39 cellular contexts compared by ENCODE assay signal in genomic region chr12:70151993-70152392, GRCh38.
"Had no signal": no experiment of that assay in that cellular context is flagged by ENCODE, and none has a peak within 500 bp of the region (broad histone marks: within the 10 kb centered on the region; RNA-seq: fewer than 3 reads in every experiment).

No MANE protein-coding gene starts in this region.

- H3K4me3 Mint-ChIP-seq: activated naive CD4-positive, alpha-beta T cell treated with anti-CD3 and anti-CD28 coated beads for 36 hours; activated naive CD4-positive, alpha-beta T cell treated with anti-CD3 and anti-CD28 coated beads, Interleukin-2, amount 10 ng/mL, durations not matched to agents 7 days and 5 days; activated naive CD4-positive, alpha-beta T cell treated with anti-CD3 and anti-CD28 coated beads, Interleukin-2, amount 50 U/mL, for 24 hours; activated naive CD8-positive, alpha-beta T cell; activated naive CD8-positive, alpha-beta T cell treated with anti-CD3 and anti-CD28 coated beads for 36 hours; activated naive CD8-positive, alpha-beta T cell treated with anti-CD3 and anti-CD28 coated beads, Interleukin-2, amount 10 ng/mL, durations not matched to agents 7 days and 5 days; activated naive CD8-positive, alpha-beta T cell treated with anti-CD3 and anti-CD28 coated beads, Interleukin-2, amount 50 U/mL, for 24 hours; activated T-cell treated with anti-CD3 and anti-CD28 coated beads, Interleukin-2, amount 50 U/mL, for 24 hours; activated T-cell treated with anti-CD3 and anti-CD28 coated beads, Interleukin-2, amount 50 U/mL, for 4 hours; activated T-cell treated with anti-CD3 and anti-CD28 coated beads, Interleukin-2, amount 50 U/mL, for 72 hours; activated T-helper 1 cell treated with anti-CD3 and anti-CD28 coated beads, Interleukin-12 subunit alpha, Interleukin-12 subunit beta, Interleukin-2, Interleukin-4 antibody, amounts not matched to agents 30 ng/mL and 10 ng/mL and 1 ng/mL, durations not matched to agents 14 hours and 24 hours and 36 hours; activated T-helper 17 cell treated with anti-CD3 and anti-CD28 coated beads, Interleukin-2, amount 50 U/mL, for 72 hours; brain; central memory CD8-positive, alpha-beta T cell had no signal

- FAIRE-seq: astrocyte had no signal

- DNase-seq: activated effector memory CD4-positive, alpha-beta T cell treated with anti-CD3 and anti-CD28 coated beads, Interleukin-2, amount 50 U/mL, for 16 hours; activated effector memory CD4-positive, alpha-beta T cell treated with Interleukin-2 at 50 U/mL for 16 hours; activated gamma-delta T cell; activated gamma-delta T cell treated with Interleukin-2 at 50 U/mL for 16 hours; activated naive CD4-positive, alpha-beta T cell; activated naive CD4-positive, alpha-beta T cell treated with anti-CD3 and anti-CD28 coated beads for 36 hours; activated naive CD4-positive, alpha-beta T cell treated with anti-CD3 and anti-CD28 coated beads, Interleukin-2, amount 10 ng/mL, durations not matched to agents 7 days and 5 days; activated naive CD4-positive, alpha-beta T cell treated with anti-CD3 and anti-CD28 coated beads, Interleukin-2, amount 50 U/mL, for 16 hours; activated naive CD4-positive, alpha-beta T cell treated with Interleukin-2 at 50 U/mL for 16 hours; activated naive CD8-positive, alpha-beta T cell treated with anti-CD3 and anti-CD28 coated beads for 36 hours; activated naive CD8-positive, alpha-beta T cell treated with anti-CD3 and anti-CD28 coated beads, Interleukin-2, amount 10 ng/mL, durations not matched to agents 7 days and 5 days; activated naive CD8-positive, alpha-beta T cell treated with anti-CD3 and anti-CD28 coated beads, Interleukin-2, amount 50 U/mL, for 24 hours; activated T-cell treated with anti-CD3 and anti-CD28 coated beads, Interleukin-2, amount 50 U/mL, for 1 hour; activated T-cell treated with anti-CD3 and anti-CD28 coated beads, Interleukin-2, amount 50 U/mL, for 24 hours; activated T-cell treated with anti-CD3 and anti-CD28 coated beads, Interleukin-2, amount 50 U/mL, for 4 hours; activated T-cell treated with anti-CD3 and anti-CD28 coated beads, Interleukin-2, amount 50 U/mL, for 48 hours; activated T-cell treated with anti-CD3 and anti-CD28 coated beads, Interleukin-2, amount 50 U/mL, for 72 hours; adrenal gland; amniotic stem cell; amygdala; anterior cingulate cortex; aorta; body of pancreas; brain microvascular endothelial cell; caudate nucleus; central memory CD4-positive, alpha-beta T cell; cerebellar nuclear complex had no signal

- H3K27ac ChIP-seq: adrenal gland, ascending aorta, body of pancreas, brain microvascular endothelial cell, breast epithelium, cardiac muscle cell had no signal

- H3K27me3 Mint-ChIP-seq: activated naive CD4-positive, alpha-beta T cell treated with anti-CD3 and anti-CD28 coated beads, Interleukin-2, amount 10 ng/mL, durations not matched to agents 7 days and 5 days; activated naive CD8-positive, alpha-beta T cell; activated naive CD8-positive, alpha-beta T cell treated with anti-CD3 and anti-CD28 coated beads, Interleukin-2, amount 10 ng/mL, durations not matched to agents 7 days and 5 days had no signal

- H3K36me3 Mint-ChIP-seq: activated naive CD4-positive, alpha-beta T cell treated with anti-CD3 and anti-CD28 coated beads, Interleukin-2, amount 10 ng/mL, durations not matched to agents 7 days and 5 days; activated naive CD8-positive, alpha-beta T cell treated with anti-CD3 and anti-CD28 coated beads for 36 hours; activated naive CD8-positive, alpha-beta T cell treated with anti-CD3 and anti-CD28 coated beads, Interleukin-2, amount 10 ng/mL, durations not matched to agents 7 days and 5 days; brain had no signal

- H3K36me3 ChIP-seq: adrenal gland, ascending aorta, brain microvascular endothelial cell, breast epithelium, cardiac muscle cell had no signal

- H3K4me1 Mint-ChIP-seq: activated naive CD4-positive, alpha-beta T cell treated with anti-CD3 and anti-CD28 coated beads, Interleukin-2, amount 10 ng/mL, durations not matched to agents 7 days and 5 days; activated naive CD4-positive, alpha-beta T cell treated with anti-CD3 and anti-CD28 coated beads, Interleukin-2, amount 50 U/mL, for 24 hours; activated naive CD8-positive, alpha-beta T cell treated with anti-CD3 and anti-CD28 coated beads for 36 hours; activated naive CD8-positive, alpha-beta T cell treated with anti-CD3 and anti-CD28 coated beads, Interleukin-2, amount 10 ng/mL, durations not matched to agents 7 days and 5 days; activated naive CD8-positive, alpha-beta T cell treated with anti-CD3 and anti-CD28 coated beads, Interleukin-2, amount 50 U/mL, for 24 hours; activated T-helper 17 cell treated with anti-CD3 and anti-CD28 coated beads, Interleukin-2, amount 50 U/mL, for 72 hours; brain; central memory CD8-positive, alpha-beta T cell had no signal

- H3K4me1 ChIP-seq: adrenal gland, ascending aorta, body of pancreas, breast epithelium had no signal

- H3K4me3 ChIP-seq: adrenal gland, ascending aorta, body of pancreas, breast epithelium, cardiac muscle cell had no signal

- H3K27me3 ChIP-seq: adrenal gland, ascending aorta, body of pancreas, brain microvascular endothelial cell, breast epithelium, cardiac muscle cell had no signal

- H3K9me3 Mint-ChIP-seq: activated naive CD4-positive, alpha-beta T cell treated with anti-CD3 and anti-CD28 coated beads, Interleukin-2, amount 50 U/mL, for 24 hours; activated naive CD4-positive, alpha-beta T cell treated with anti-CD3 and anti-CD28 coated beads, Interleukin-2, amount 50 U/mL, for 72 hours; central memory CD8-positive, alpha-beta T cell had no signal

- H3K9me3 ChIP-seq: body of pancreas had no signal

- ATAC-seq: activated naive CD4-positive, alpha-beta T cell treated with anti-CD3 and anti-CD28 coated beads, Interleukin-2, amount 50 U/mL, for 72 hours; activated naive CD8-positive, alpha-beta T cell treated with anti-CD3 and anti-CD28 coated beads, Interleukin-2, amount 50 U/mL, for 24 hours; activated T-cell treated with anti-CD3 and anti-CD28 coated beads, Interleukin-2, amount 50 U/mL, for 4 hours; activated T-cell treated with anti-CD3 and anti-CD28 coated beads, Interleukin-2, amount 50 U/mL, for 72 hours; activated T-helper 17 cell treated with anti-CD3 and anti-CD28 coated beads, Interleukin-2, amount 50 U/mL, for 72 hours; body of pancreas had no signal

- H3K27ac Mint-ChIP-seq: activated naive CD4-positive, alpha-beta T cell treated with anti-CD3 and anti-CD28 coated beads for 36 hours; activated naive CD4-positive, alpha-beta T cell treated with anti-CD3 and anti-CD28 coated beads, Interleukin-2, amount 10 ng/mL, durations not matched to agents 7 days and 5 days; activated naive CD4-positive, alpha-beta T cell treated with anti-CD3 and anti-CD28 coated beads, Interleukin-2, amount 50 U/mL, for 24 hours; activated naive CD4-positive, alpha-beta T cell treated with anti-CD3 and anti-CD28 coated beads, Interleukin-2, amount 50 U/mL, for 72 hours; activated naive CD8-positive, alpha-beta T cell; activated naive CD8-positive, alpha-beta T cell treated with anti-CD3 and anti-CD28 coated beads for 36 hours; activated naive CD8-positive, alpha-beta T cell treated with anti-CD3 and anti-CD28 coated beads, Interleukin-2, amount 10 ng/mL, durations not matched to agents 7 days and 5 days; activated naive CD8-positive, alpha-beta T cell treated with anti-CD3 and anti-CD28 coated beads, Interleukin-2, amount 50 U/mL, for 24 hours; activated T-cell treated with anti-CD3 and anti-CD28 coated beads, Interleukin-2, amount 50 U/mL, for 24 hours; activated T-cell treated with anti-CD3 and anti-CD28 coated beads, Interleukin-2, amount 50 U/mL, for 72 hours; activated T-helper 1 cell treated with anti-CD3 and anti-CD28 coated beads, Interleukin-12 subunit alpha, Interleukin-12 subunit beta, Interleukin-2, Interleukin-4 antibody, amounts not matched to agents 30 ng/mL and 10 ng/mL and 1 ng/mL, durations not matched to agents 14 hours and 24 hours and 36 hours; activated T-helper 17 cell treated with anti-CD3 and anti-CD28 coated beads, Interleukin-2, amount 50 U/mL, for 72 hours; activated T-helper 2 cell treated with anti-CD3 and anti-CD28 coated beads, Interferon-gamma antibody, Interleukin-2, Interleukin-4, amounts not matched to agents 10 μg/mL and 5 μg/mL and 100 μg/mL, durations not matched to agents 14 hours and 24 hours and 36 hours; brain had no signal
